Comparison of ENCODE assay signal across 18 cellular contexts in the genomic region with DNA sequence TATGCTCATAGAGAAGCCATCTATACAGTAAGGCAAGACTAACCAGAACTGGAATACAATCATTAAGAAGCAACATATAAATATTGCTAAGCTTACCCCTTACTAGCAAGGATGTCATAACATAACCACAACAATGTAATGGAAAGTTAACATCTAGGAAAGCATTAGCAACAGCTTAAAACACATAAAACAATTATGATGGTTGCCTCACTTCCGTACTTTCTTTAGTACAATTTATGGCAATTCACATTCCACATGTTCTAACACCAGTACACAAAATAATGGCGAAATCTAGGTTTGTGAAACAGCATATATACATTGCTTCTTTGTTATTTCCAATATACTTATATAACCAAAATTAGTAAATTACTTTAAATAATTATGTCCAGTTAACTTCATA.
"Had no signal": no experiment of that assay in that cellular context is flagged by ENCODE, and none has a peak within 500 bp of the region (broad histone marks: within the 10 kb centered on the region; RNA-seq: fewer than 3 reads in every experiment).

No MANE protein-coding gene starts in this region.

- H3K9me3 Mint-ChIP-seq: naive B cell, neural progenitor cell, T-cell had no signal

- H3K36me3 Mint-ChIP-seq: naive B cell, neural progenitor cell, T-cell had no signal

- H3K27ac Mint-ChIP-seq: naive B cell, neural progenitor cell, T-cell had no signal

- H3K9me3 ChIP-seq: ascending aorta, esophagus muscularis mucosa, gastrocnemius medialis, stomach, thoracic aorta had no signal

- H3K4me3 Mint-ChIP-seq: naive B cell, neural progenitor cell, T-cell had no signal

- DNase-seq: activated CD4-positive, alpha-beta T cell treated with anti-CD3 and anti-CD28 coated beads, Interleukin-2, amount 50 U/mL, for 1 hour; activated CD8-positive, alpha-beta memory T cell treated with anti-CD3 and anti-CD28 coated beads for 24 hours; activated naive CD4-positive, alpha-beta T cell treated with Interleukin-2 at 50 U/mL for 16 hours; gastrocnemius medialis; naive B cell; stimulated activated CD4-positive, alpha-beta T cell treated with anti-CD3 and anti-CD28 coated beads, Interleukin-1b, Interleukin-23, amount 100 ng/mL, for 48 hours; stomach; T-cell; T-helper 9 cell had no signal

- ATAC-seq: activated CD4-positive, CD25-positive, alpha-beta regulatory T cell treated with anti-CD3 and anti-CD28 coated beads, Interleukin-2, amount 50 U/mL, for 24 hours; gastrocnemius medialis; left lobe of liver; sciatic nerve; T-cell had no signal

- H3K27ac ChIP-seq: ascending aorta, cardiac muscle cell, esophagus muscularis mucosa, gastrocnemius medialis, hepatocyte, neural progenitor cell, stomach, thoracic aorta had no signal

- H3K4me1 Mint-ChIP-seq: naive B cell, neural progenitor cell had no signal

- H3K27me3 Mint-ChIP-seq: naive B cell had no signal

- H3K4me1 ChIP-seq: ascending aorta, gastrocnemius medialis, stomach had no signal

- H3K36me3 ChIP-seq: ascending aorta, cardiac muscle cell, esophagus muscularis mucosa, gastrocnemius medialis, neural progenitor cell, stomach, thoracic aorta had no signal

- H3K4me3 ChIP-seq: ascending aorta, cardiac muscle cell, esophagus muscularis mucosa, gastrocnemius medialis, hepatocyte, neural progenitor cell, stomach, thoracic aorta had no signal

- H3K27me3 ChIP-seq: ascending aorta, cardiac muscle cell, esophagus muscularis mucosa, gastrocnemius medialis, hepatocyte, neural progenitor cell, stomach had no signal
